14 cellular contexts compared by ENCODE assay signal in genomic region chr4:123672987-123673386, GRCh38.
A peak's percentile ranks its signal among the peaks of the same experiment; 100 is the strongest.
DNase-seq lines count a peak whose midpoint lies in the region; ATAC-seq, FAIRE-seq and TF ChIP-seq lines count a peak whose summit lies in the region.
"Had no signal": no experiment of that assay in that cellular context is flagged by ENCODE, and none has a peak within 500 bp of the region (broad histone marks: within the 10 kb centered on the region; RNA-seq: fewer than 3 reads in every experiment).

No MANE protein-coding gene starts in this region.

- H3K4me1 Mint-ChIP-seq in HFFc6 (ENCODE audit: low read depth) (peaks cover 29% of the 10 kb centered on the region), astrocyte (ENCODE audit: low read depth, unreplicated experiment) (no peaks in the 10 kb centered on the region)
- H3K4me1 Mint-ChIP-seq: central memory CD8-positive, alpha-beta T cell had no signal

- H4K20me1 ChIP-seq in astrocyte (ENCODE audit: insufficient read depth, low read length), result no peaks in the 10 kb centered on the region

- H3K27ac ChIP-seq in astrocyte (ENCODE audit: low read depth, low read length), result no peak overlapping the region
- H3K27ac ChIP-seq in sigmoid colon, result no peak overlapping the region
- H3K27ac ChIP-seq: thoracic aorta had no signal

- H3K4me3 Mint-ChIP-seq in HFFc6 (no peak overlapping the region), astrocyte (ENCODE audit: unreplicated experiment) (no peak overlapping the region)
- H3K4me3 Mint-ChIP-seq: activated T-cell treated with anti-CD3 and anti-CD28 coated beads, Interleukin-2, amount 50 U/mL, for 4 hours; CD4-positive, CD25-positive, alpha-beta regulatory T cell; central memory CD8-positive, alpha-beta T cell had no signal

- no peak for TF ChIP-seq EP300 in sigmoid colon (IDR thresholded peaks at IDR 0.05)

- H3K9ac ChIP-seq in astrocyte (ENCODE audit: low read length), result no peak overlapping the region

- H3K9me3 ChIP-seq in astrocyte (ENCODE audit: insufficient read depth, low read depth, low read length), result no peaks in the 10 kb centered on the region
- no peaks in the 10 kb centered on the region for H3K9me3 ChIP-seq in sigmoid colon
- H3K9me3 ChIP-seq: thoracic aorta had no signal

- H3K79me2 ChIP-seq in astrocyte (ENCODE audit: insufficient read depth, low read length), result no peaks in the 10 kb centered on the region

- H3K9me3 Mint-ChIP-seq in HFFc6, result no peaks in the 10 kb centered on the region
- peaks cover 2% of the 10 kb centered on the region for H3K9me3 Mint-ChIP-seq in astrocyte (ENCODE audit: unreplicated experiment)
- H3K9me3 Mint-ChIP-seq: activated T-cell treated with anti-CD3 and anti-CD28 coated beads, Interleukin-2, amount 50 U/mL, for 4 hours; central memory CD8-positive, alpha-beta T cell had no signal

- no peak overlapping the region for H3K4me2 ChIP-seq in astrocyte (ENCODE audit: low read length)

- H3K27me3 Mint-ChIP-seq in HFFc6 (ENCODE audit: insufficient read depth) (no peaks in the 10 kb centered on the region), astrocyte (ENCODE audit: low read depth, unreplicated experiment) (no peaks in the 10 kb centered on the region)
- H3K27me3 Mint-ChIP-seq: CD4-positive, CD25-positive, alpha-beta regulatory T cell; central memory CD8-positive, alpha-beta T cell had no signal

- TF ChIP-seq POLR2A in sigmoid colon (IDR thresholded peaks at IDR 0.05), result no peak

- H3K4me3 ChIP-seq in astrocyte (ENCODE audit: insufficient read depth, low read depth, low read length), result no peak overlapping the region
- no peak overlapping the region for H3K4me3 ChIP-seq in sigmoid colon
- H3K4me3 ChIP-seq: lung, thoracic aorta had no signal

- H3K36me3 Mint-ChIP-seq in HFFc6 (ENCODE audit: low read depth), result peaks cover 7% of the 10 kb centered on the region; the same call in 1 of the 2 replicates
- H3K36me3 Mint-ChIP-seq in astrocyte (ENCODE audit: low read depth, unreplicated experiment), result no peaks in the 10 kb centered on the region
- H3K36me3 Mint-ChIP-seq: CD4-positive, CD25-positive, alpha-beta regulatory T cell had no signal

- DNase-seq in AG08395 (ENCODE audit: low spot score), result peak; percentile 29
- peak; percentile 7 for DNase-seq in HFFc6
- DNase-seq in astrocyte (ENCODE audit: low read depth), result peak; percentile 74
- peak; percentile 96 for DNase-seq in kidney glomerular epithelial cell (lab: John Stamatoyannopoulos, UW)
- DNase-seq in sigmoid colon, result no peak
- no peak for DNase-seq in NK-92 treated with Interleukin-12 subunit alpha and Interleukin-12 subunit beta, amount 100 ng/mL, for 24 hours (lab: John Stamatoyannopoulos, UW)
- no peak for DNase-seq in frontal cortex (ENCODE audit: low spot score in 2 of 2)
- DNase-seq: activated T-cell treated with anti-CD3 and anti-CD28 coated beads, Interleukin-2, amount 50 U/mL, for 4 hours; CD4-positive, CD25-positive, alpha-beta regulatory T cell; NCI-H187 treated with DMSO at 0.1 percent for 48 hours had no signal

- no peak overlapping the region for H2AFZ ChIP-seq in astrocyte (ENCODE audit: low read depth, low read length)

- H3K36me3 ChIP-seq in astrocyte (ENCODE audit: insufficient read depth, low read length) (no peaks in the 10 kb centered on the region), sigmoid colon (no peaks in the 10 kb centered on the region)
- H3K36me3 ChIP-seq: thoracic aorta had no signal

- intact Hi-C loops in sigmoid colon (cut with DNase I), result no loop called here

- TF ChIP-seq CTCF in HFFc6 (IDR thresholded peaks at IDR 0.05) (no peak), astrocyte (IDR thresholded peaks at IDR 0.05; ENCODE audit: insufficient read depth, low read depth, low read length) (no peak), sigmoid colon (IDR thresholded peaks at IDR 0.05) (no peak)

- WGBS in sigmoid colon, 2 donors, result 32 to 52% methylated on average over 3 of the region's 3 CpGs

- ATAC-seq in HG02870 (IDR thresholded peaks at IDR 0.05; ENCODE audit: unreplicated experiment), result no peak

- no peak for FAIRE-seq in astrocyte (lab: Jason Lieb, UNC)
- FAIRE-seq in frontal cortex (lab: Jason Lieb, UNC), result no peak

- H3K27ac Mint-ChIP-seq in HFFc6 (peak overlapping the region; percentile 31), astrocyte (ENCODE audit: unreplicated experiment) (no peak overlapping the region)
- H3K27ac Mint-ChIP-seq: CD4-positive, CD25-positive, alpha-beta regulatory T cell had no signal

- no peaks in the 10 kb centered on the region for H3K4me1 ChIP-seq in astrocyte (ENCODE audit: insufficient read depth, low read length)
- H3K4me1 ChIP-seq in sigmoid colon, result no peaks in the 10 kb centered on the region

- H3K27me3 ChIP-seq in astrocyte (ENCODE audit: insufficient read depth, low read length), result no peaks in the 10 kb centered on the region
- no peaks in the 10 kb centered on the region for H3K27me3 ChIP-seq in sigmoid colon

Comparison
In these comparisons a context has a peak if more than half of its experiments do, and no peak if none do; other contexts are left out.
1. DNase-seq: peak in AG08395 (single experiment), HFFc6 (single experiment), astrocyte (single experiment) and kidney glomerular epithelial cell (single experiment); none in sigmoid colon (single experiment), NK-92 treated with Interleukin-12 subunit alpha and Interleukin-12 subunit beta, amount 100 ng/mL, for 24 hours (single experiment) and frontal cortex (0 of 2).